Comparison of ENCODE assay signal across 11 cellular contexts in genomic region chr20:32455901-32456701, GRCh38.
DNase-seq lines count a peak whose midpoint lies in the region; ATAC-seq, FAIRE-seq and TF ChIP-seq lines count a peak whose summit lies in the region.
"Had no signal": no experiment of that assay in that cellular context is flagged by ENCODE, and none has a peak within 500 bp of the region (broad histone marks: within the 10 kb centered on the region; RNA-seq: fewer than 3 reads in every experiment).

No MANE protein-coding gene starts in this region.

- peak overlapping the region; percentile 26 for H2BK5ac ChIP-seq in neuronal stem cell (ENCODE audit: low read length)

- CTCF ChIA-PET in CD8-positive, alpha-beta T cell (lab: Charles Lee), result interaction anchor here (1.5 kb wide), 1 partner anchor 29 kb away, joined by 3 read pairs; no protein-coding TSS in a partner anchor
- CTCF ChIA-PET in PC-3 (lab: Charles Lee), result no interaction called here

- WGBS in endodermal cell (ENCODE audit: insufficient coverage in 1 of 2, insufficient read length in 1 of 2), 2 experiments, result 92 to 93% methylated on average over 31 to 35 of the region's 35 CpGs
- no CpG with 5 or more reads among the region's 35 CpGs for WGBS in neuronal stem cell (ENCODE audit: extremely low coverage in 2 of 2, insufficient read length in 2 of 2, insufficient replicate concordance in 1 of 2), 2 donors

- H4K91ac ChIP-seq in neuronal stem cell (ENCODE audit: low read depth, low read length, poor library complexity), result peak overlapping the region; percentile 94

- no peak for DNase-seq in CD8-positive, alpha-beta T cell
- DNase-seq in PC-3, result no peak
- no peak for DNase-seq in endodermal cell
- DNase-seq in neuronal stem cell (ENCODE audit: low spot score), result no peak
- DNase-seq in HTR-8/SVneo (ENCODE audit: insufficient read length, low spot score), result no peak
- DNase-seq: natural killer cell had no signal

- intact Hi-C loops in CD8-positive, alpha-beta T cell (cut with DNase I, micrococcal nuclease), result loop anchor here in 1 of 2 experiments (10.0 kb wide), 1 partner anchor 631 kb away; no protein-coding TSS in a partner anchor
- intact Hi-C loops in PC-3 (cut with micrococcal nuclease), result no loop called here

- H3K18ac ChIP-seq in neuronal stem cell (ENCODE audit: low read length), result peak overlapping the region; percentile 100

- peak overlapping the region; percentile 66 for H2BK15ac ChIP-seq in neuronal stem cell (ENCODE audit: low read length)

- peak overlapping the region; percentile 46 for H2BK12ac ChIP-seq in neuronal stem cell (ENCODE audit: low read length)

- no peak for ATAC-seq in CD8-positive, alpha-beta T cell
- ATAC-seq in PC-3, result no peak
- no peak for ATAC-seq in HG02970 (IDR thresholded peaks at IDR 0.05; ENCODE audit: low FRiP score, unreplicated experiment)
- ATAC-seq in GM18868 (IDR thresholded peaks at IDR 0.05; ENCODE audit: unreplicated experiment), result no peak
- ATAC-seq in HG02759 (IDR thresholded peaks at IDR 0.05; ENCODE audit: unreplicated experiment), result no peak

- H3K4me1 Mint-ChIP-seq in CD8-positive, alpha-beta T cell (ENCODE audit: low read depth), result peaks cover 12% of the 10 kb centered on the region
- H3K4me1 Mint-ChIP-seq in endodermal cell, result peaks cover 15% of the 10 kb centered on the region

- H3K4me2 ChIP-seq in PC-3 (ENCODE audit: low read length) (peak overlapping the region; percentile 82; the same call in 1 of the 2 replicates), neuronal stem cell (ENCODE audit: insufficient read depth, low read length, poor library complexity, severe bottlenecking) (peak overlapping the region; percentile 86)

- H3K4me1 ChIP-seq in CD8-positive, alpha-beta T cell (ENCODE audit: insufficient read depth, low read length), result no peaks in the 10 kb centered on the region
- H3K4me1 ChIP-seq in PC-3 (ENCODE audit: insufficient read depth, low read length) (peaks cover 3% of the 10 kb centered on the region; the same call in 1 of the 2 replicates), endodermal cell (ENCODE audit: control insufficient read depth, insufficient read depth, low read length) (peaks cover 12% of the 10 kb centered on the region), neuronal stem cell (ENCODE audit: control insufficient read depth in 2 of 2, insufficient read depth in 1 of 2, low read depth in 1 of 2, low read length in 2 of 2) (peaks cover 21 to 26% of the 10 kb centered on the region in 2 donors)

- H3K4me3 ChIP-seq in CD8-positive, alpha-beta T cell (ENCODE audit: low read depth, low read length), result no peak overlapping the region
- H3K4me3 ChIP-seq in PC-3 (ENCODE audit: low read length), result no peak overlapping the region; the same call in 1 of the 2 replicates
- no peak overlapping the region for H3K4me3 ChIP-seq in endodermal cell (ENCODE audit: low read length)
- H3K4me3 ChIP-seq in neuronal stem cell (ENCODE audit: low read length in 2 of 2), result peak overlapping the region in 1 of 2 donors; percentile 53

- H3K79me2 ChIP-seq in PC-3 (ENCODE audit: low read length), result no peaks in the 10 kb centered on the region

- no peak overlapping the region for H3K27ac ChIP-seq in CD8-positive, alpha-beta T cell (ENCODE audit: low read depth, low read length)
- H3K27ac ChIP-seq in PC-3 (ENCODE audit: low read length) (no peak overlapping the region), endodermal cell (ENCODE audit: low read depth, low read length) (peak overlapping the region; percentile 91), neuronal stem cell (replicated peaks; ENCODE audit: low read length) (peak overlapping the region; percentile 87)

- BruUV-seq in PC-3 (replicated peaks; lab: Mats Ljungman, UMichigan), result no TSS peak

- no peaks in the 10 kb centered on the region for H3K27me3 ChIP-seq in CD8-positive, alpha-beta T cell (ENCODE audit: insufficient read depth, low read length)
- H3K27me3 ChIP-seq in PC-3 (ENCODE audit: low read length) (no peaks in the 10 kb centered on the region), endodermal cell (ENCODE audit: control insufficient read depth, insufficient read depth, low read length, poor library complexity, severe bottlenecking) (no peaks in the 10 kb centered on the region), neuronal stem cell (ENCODE audit: control insufficient read depth in 3 of 3, insufficient read depth in 3 of 3, low read depth in 1 of 3, low read length in 3 of 3) (no peaks in the 10 kb centered on the region)

- POLR2A ChIA-PET in CD8-positive, alpha-beta T cell (lab: Charles Lee), result no interaction called here
- POLR2A ChIA-PET in PC-3 (lab: Charles Lee; ENCODE audit: unreplicated experiment), result no interaction called here

- H3K23ac ChIP-seq in neuronal stem cell (ENCODE audit: low read depth, low read length, poor library complexity), result peak overlapping the region; percentile 91

- peaks cover 41% of the 10 kb centered on the region for H3K36me3 ChIP-seq in CD8-positive, alpha-beta T cell (ENCODE audit: insufficient read depth, low read length)
- H3K36me3 ChIP-seq in PC-3 (ENCODE audit: low read depth, low read length) (no peaks in the 10 kb centered on the region), endodermal cell (ENCODE audit: control insufficient read depth, insufficient read depth, low read length) (peaks cover 53% of the 10 kb centered on the region), neuronal stem cell (replicated peaks in 1 of 2; ENCODE audit: control insufficient read depth in 2 of 2, insufficient read depth in 2 of 2, low read length in 2 of 2) (peaks cover 43 to 44% of the 10 kb centered on the region in 2 donors)

- TF ChIP-seq CTCF in CD8-positive, alpha-beta T cell (IDR thresholded peaks at IDR 0.05), result no peak
- TF ChIP-seq CTCF in PC-3 (conservative IDR thresholded peaks at IDR 0.05; ENCODE audit: low read depth, low read length) (no peak), endodermal cell (conservative IDR thresholded peaks at IDR 0.05) (no peak)

- H3K4me3 Mint-ChIP-seq in CD8-positive, alpha-beta T cell, result no peak overlapping the region
- no peak overlapping the region for H3K4me3 Mint-ChIP-seq in endodermal cell
- H3K4me3 Mint-ChIP-seq: activated naive CD8-positive, alpha-beta T cell; natural killer cell had no signal

- H4K8ac ChIP-seq in neuronal stem cell (ENCODE audit: low read depth, low read length), result peak overlapping the region; percentile 67

- peak overlapping the region; percentile 96 for H3K4ac ChIP-seq in neuronal stem cell (ENCODE audit: low read length)

- H3K9me3 ChIP-seq in CD8-positive, alpha-beta T cell (ENCODE audit: low read length), result no peaks in the 10 kb centered on the region
- no peaks in the 10 kb centered on the region for H3K9me3 ChIP-seq in PC-3 (ENCODE audit: low read length)
- no peaks in the 10 kb centered on the region for H3K9me3 ChIP-seq in endodermal cell (ENCODE audit: control insufficient read depth, low read length)
- H3K9me3 ChIP-seq in neuronal stem cell (replicated peaks in 1 of 2; ENCODE audit: control insufficient read depth in 2 of 2, insufficient read depth in 1 of 2, low read depth in 1 of 2, low read length in 2 of 2), result no peaks in the 10 kb centered on the region

- no peak for FAIRE-seq in HTR-8/SVneo (lab: Jason Lieb, UNC)
- FAIRE-seq: frontal cortex had no signal

- H3F3A ChIP-seq in PC-3 (ENCODE audit: low read length, unreplicated experiment), result no peaks in the 10 kb centered on the region

- peaks cover 29% of the 10 kb centered on the region for H3K79me1 ChIP-seq in neuronal stem cell (ENCODE audit: low read depth, low read length)

- H3K9me2 ChIP-seq in PC-3 (replicated peaks; ENCODE audit: low read length), result no peaks in the 10 kb centered on the region

- H2AFZ ChIP-seq in PC-3 (ENCODE audit: low read length) (peak overlapping the region; percentile 66; the same call in 1 of the 2 replicates), neuronal stem cell (ENCODE audit: low read length) (no peak overlapping the region)

- H2AK5ac ChIP-seq in neuronal stem cell (ENCODE audit: low read depth, low read length), result peak overlapping the region; percentile 96

- H4K20me1 ChIP-seq in PC-3 (ENCODE audit: low read length), result no peaks in the 10 kb centered on the region

- peak overlapping the region; percentile 27 for H3K27ac Mint-ChIP-seq in CD8-positive, alpha-beta T cell
- no peak overlapping the region for H3K27ac Mint-ChIP-seq in endodermal cell

- H3K9ac ChIP-seq in PC-3 (ENCODE audit: low read length) (no peak overlapping the region), endodermal cell (ENCODE audit: extremely low read depth, low read length, poor library complexity, severe bottlenecking) (no peak overlapping the region), neuronal stem cell (ENCODE audit: low read depth, low read length, poor library complexity) (peak overlapping the region; percentile 86)

- peak overlapping the region; percentile 99 for H3K14ac ChIP-seq in neuronal stem cell (ENCODE audit: low read length)

- H3K27me3 Mint-ChIP-seq in CD8-positive, alpha-beta T cell (ENCODE audit: low read depth), result no peaks in the 10 kb centered on the region
- H3K27me3 Mint-ChIP-seq in endodermal cell (ENCODE audit: insufficient read depth), result no peaks in the 10 kb centered on the region
- H3K27me3 Mint-ChIP-seq: activated naive CD8-positive, alpha-beta T cell had no signal

- peaks cover 58% of the 10 kb centered on the region for H3K36me3 Mint-ChIP-seq in CD8-positive, alpha-beta T cell
- H3K36me3 Mint-ChIP-seq in endodermal cell (ENCODE audit: low read depth), result peaks cover 45% of the 10 kb centered on the region
- H3K36me3 Mint-ChIP-seq: activated naive CD8-positive, alpha-beta T cell; natural killer cell had no signal

- no peak overlapping the region for H2BK120ac ChIP-seq in neuronal stem cell (ENCODE audit: low read depth, low read length)

- no peaks in the 10 kb centered on the region for H3K9me3 Mint-ChIP-seq in CD8-positive, alpha-beta T cell
- no peaks in the 10 kb centered on the region for H3K9me3 Mint-ChIP-seq in endodermal cell
- H3K9me3 Mint-ChIP-seq: natural killer cell had no signal

Comparison
In these comparisons a context has a peak if more than half of its experiments do, and no peak if none do; other contexts are left out.
1. H3K27ac ChIP-seq: peak in endodermal cell (single experiment) and neuronal stem cell (single experiment); none in CD8-positive, alpha-beta T cell (single experiment) and PC-3 (single experiment).